In the genomic region with DNA sequence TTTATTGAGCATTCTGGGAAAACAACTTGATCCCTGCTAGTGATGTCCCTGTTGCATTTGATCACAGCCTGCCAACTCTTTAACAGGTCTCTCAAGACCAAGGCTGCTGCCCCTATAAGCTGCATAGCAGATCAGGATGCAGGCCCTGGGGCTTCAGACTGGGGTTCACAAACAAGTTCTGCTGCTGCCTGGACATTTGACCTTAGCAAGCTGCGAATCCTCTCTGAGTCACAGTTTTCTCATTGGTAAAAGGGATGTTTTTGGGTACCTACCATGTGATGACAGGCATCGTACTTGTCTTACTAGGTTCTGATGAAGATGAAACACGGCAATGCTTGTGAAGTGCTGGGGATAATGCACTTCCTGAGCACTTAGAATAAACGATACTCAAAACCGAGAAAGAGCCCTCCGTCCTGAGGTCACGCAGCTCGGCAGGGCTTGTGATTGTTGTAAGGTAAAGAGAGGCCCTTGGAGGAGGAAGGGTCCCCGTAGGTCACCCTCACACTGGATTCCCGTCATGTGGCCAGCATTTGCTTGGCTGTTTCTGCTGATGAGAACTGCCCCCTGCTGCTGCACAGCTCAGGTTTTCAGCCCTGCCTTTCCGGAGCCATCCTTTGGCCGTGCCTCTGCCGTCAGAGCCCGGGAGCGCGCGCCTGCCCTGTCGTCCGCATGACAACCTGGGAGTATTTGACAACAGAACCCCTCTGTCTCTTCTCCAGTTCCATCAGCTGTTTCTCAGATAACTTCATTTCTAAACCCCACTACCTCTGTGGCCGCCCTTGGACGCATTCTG, we compare ENCODE assay signal across 14 cellular contexts. TPM values are rescaled to one million over a fixed set of nuclear protein-coding genes. Genes with fewer than 3 reads are reported as not detected.
A peak's percentile ranks its signal among the peaks of the same experiment; 100 is the strongest.
DNase-seq lines count a peak whose midpoint lies in the region; ATAC-seq and TF ChIP-seq lines count a peak whose summit lies in the region.
"Had no signal": no experiment of that assay in that cellular context is flagged by ENCODE, and none has a peak within 500 bp of the region (broad histone marks: within the 10 kb centered on the region; RNA-seq: fewer than 3 reads in every experiment).

No MANE protein-coding gene starts in this region.

- no TSS peak for BruUV-seq in A673 (replicated peaks; lab: Mats Ljungman, UMichigan)

- H3K23ac ChIP-seq in neuronal stem cell (ENCODE audit: low read depth, low read length, poor library complexity) = no peak overlapping the region

- H3K4ac ChIP-seq in neuronal stem cell (ENCODE audit: low read length) = no peak overlapping the region

- POLR2A ChIA-PET in A673 (lab: Charles Lee; ENCODE audit: low non-redundant PET) = no interaction called here

- H2BK5ac ChIP-seq in neuronal stem cell (ENCODE audit: low read length) = no peak overlapping the region

- no peak overlapping the region for H2BK120ac ChIP-seq in neuronal stem cell (ENCODE audit: low read depth, low read length)

- H3K4me2 ChIP-seq in fibroblast of lung (ENCODE audit: extremely low read depth, insufficient read depth, low read length) = no peak overlapping the region
- H3K4me2 ChIP-seq in neuronal stem cell (ENCODE audit: insufficient read depth, low read length, poor library complexity, severe bottlenecking) = no peak overlapping the region

- no peak overlapping the region for H2AK5ac ChIP-seq in neuronal stem cell (ENCODE audit: low read depth, low read length)

- no peak overlapping the region for H3K18ac ChIP-seq in neuronal stem cell (ENCODE audit: low read length)

- H3K4me1 ChIP-seq in A673 (ENCODE audit: insufficient read depth, low read length, poor library complexity, severe bottlenecking) = peaks cover 20% of the 10 kb centered on the region
- H3K4me1 ChIP-seq in fibroblast of lung (ENCODE audit: control insufficient read depth, extremely low read depth, insufficient read depth, low read length) = peaks cover 12% of the 10 kb centered on the region
- H3K4me1 ChIP-seq in neuronal stem cell (ENCODE audit: control insufficient read depth in 2 of 2, insufficient read depth in 1 of 2, low read depth in 1 of 2, low read length in 2 of 2) = peaks cover 7 to 25% of the 10 kb centered on the region in 2 donors

- H2AFZ ChIP-seq in fibroblast of lung (ENCODE audit: low read length) = no peak overlapping the region
- peak overlapping the region; percentile 47 for H2AFZ ChIP-seq in neuronal stem cell (ENCODE audit: low read length)

- no CpG with 5 or more reads among the region's 21 CpGs for WGBS in neuronal stem cell (ENCODE audit: extremely low coverage in 2 of 2, insufficient read length in 2 of 2, insufficient replicate concordance in 1 of 2), 2 donors

- H4K91ac ChIP-seq in neuronal stem cell (ENCODE audit: low read depth, low read length, poor library complexity) = no peak overlapping the region

- intact Hi-C loops in A673 (cut with micrococcal nuclease; ENCODE audit: unreplicated experiment) = no loop called here

- H3K79me2 ChIP-seq in fibroblast of lung (ENCODE audit: control insufficient read depth, insufficient read depth, low read length) = no peaks in the 10 kb centered on the region

- H3K4me3 ChIP-seq in A673 (ENCODE audit: low read depth, low read length, poor library complexity, severe bottlenecking) (no peak overlapping the region), fibroblast of lung (replicated peaks in 1 of 4; ENCODE audit: control extremely low read depth in 1 of 4, insufficient read depth in 1 of 4, low read depth in 3 of 4, low read length in 4 of 4) (no peak overlapping the region), neuronal stem cell (ENCODE audit: low read length in 2 of 2) (peak overlapping the region in 1 of 2 donors; percentile 12)
- H3K4me3 ChIP-seq: transverse colon had no signal

- H3K27me3 ChIP-seq in A673 (replicated peaks; ENCODE audit: insufficient read depth, low read depth, low read length, poor library complexity) = no peaks in the 10 kb centered on the region
- H3K27me3 ChIP-seq in fibroblast of lung (ENCODE audit: control insufficient read depth, insufficient read depth, low read length) = no peaks in the 10 kb centered on the region
- H3K27me3 ChIP-seq in neuronal stem cell (ENCODE audit: control insufficient read depth in 3 of 3, insufficient read depth in 3 of 3, low read depth in 1 of 3, low read length in 3 of 3) = no peaks in the 10 kb centered on the region
- H3K27me3 ChIP-seq: transverse colon had no signal

- H3K27ac ChIP-seq in A673 (ENCODE audit: low read depth, low read length, poor library complexity, severe bottlenecking) (peak overlapping the region; percentile 45), fibroblast of lung (ENCODE audit: insufficient read depth, low read length) (peak overlapping the region; percentile 3), neuronal stem cell (replicated peaks; ENCODE audit: low read length) (no peak overlapping the region)

- no peak overlapping the region for H4K8ac ChIP-seq in neuronal stem cell (ENCODE audit: low read depth, low read length)

- no peak overlapping the region for H3K14ac ChIP-seq in neuronal stem cell (ENCODE audit: low read length)

- CTCF ChIA-PET in A673 (lab: Charles Lee) = no interaction called here

- DNase-seq in A673 (ENCODE audit: low spot score) (no peak), RPMI7951 (ENCODE audit: low read depth) (peak; percentile 33), fibroblast of lung (ENCODE audit: low read depth in 2 of 2) (peak in 1 of 2 donors; percentile 17), neuronal stem cell (ENCODE audit: low spot score) (no peak), SKM-1 (lab: John Stamatoyannopoulos, UW; ENCODE audit: unreplicated experiment) (no peak), NCI-H2081 (lab: John Stamatoyannopoulos, UW) (no peak)
- DNase-seq in stimulated activated CD4-positive, alpha-beta T cell treated with anti-CD3 and anti-CD28 coated beads, Interleukin-2, amount 100 ng/mL, for 24 hours = no peak
- DNase-seq: activated naive CD4-positive, alpha-beta T cell treated with anti-CD3 and anti-CD28 coated beads, Interleukin-2, amount 10 ng/mL, durations not matched to agents 7 days and 5 days; cortex of kidney; DND-41; NCI-H345; transverse colon had no signal

- H3K36me3 ChIP-seq in A673 (ENCODE audit: insufficient read depth, low read length, poor library complexity, severe bottlenecking) (no peaks in the 10 kb centered on the region), fibroblast of lung (ENCODE audit: control insufficient read depth, insufficient read depth, low read length) (no peaks in the 10 kb centered on the region), neuronal stem cell (replicated peaks in 1 of 2; ENCODE audit: control insufficient read depth in 2 of 2, insufficient read depth in 2 of 2, low read length in 2 of 2) (peaks cover 0 to 2% of the 10 kb centered on the region in 2 donors)
- H3K36me3 ChIP-seq: transverse colon had no signal

- no peaks in the 10 kb centered on the region for H3K79me1 ChIP-seq in neuronal stem cell (ENCODE audit: low read depth, low read length)

- H4K20me1 ChIP-seq in fibroblast of lung (ENCODE audit: control insufficient read depth, extremely low read depth, insufficient read depth, low read length) = no peaks in the 10 kb centered on the region

- no peak overlapping the region for H3K9ac ChIP-seq in fibroblast of lung (ENCODE audit: insufficient read depth, low read length)
- H3K9ac ChIP-seq in neuronal stem cell (ENCODE audit: low read depth, low read length, poor library complexity) = no peak overlapping the region

- no peak overlapping the region for H2BK15ac ChIP-seq in neuronal stem cell (ENCODE audit: low read length)

- H3K9me3 ChIP-seq in A673 (ENCODE audit: low read depth, low read length, poor library complexity, severe bottlenecking) = no peaks in the 10 kb centered on the region
- H3K9me3 ChIP-seq in fibroblast of lung (ENCODE audit: control insufficient read depth, insufficient read depth, low read depth, low read length) = no peaks in the 10 kb centered on the region
- H3K9me3 ChIP-seq in neuronal stem cell (replicated peaks in 1 of 2; ENCODE audit: control insufficient read depth in 2 of 2, insufficient read depth in 1 of 2, low read depth in 1 of 2, low read length in 2 of 2) = peaks cover 0 to 2% of the 10 kb centered on the region in 2 donors
- H3K9me3 ChIP-seq: transverse colon had no signal

- no peak for TF ChIP-seq CTCF in A673 (conservative IDR thresholded peaks at IDR 0.05; ENCODE audit: low read depth, low read length)
- no peak for TF ChIP-seq CTCF in fibroblast of lung (conservative IDR thresholded peaks at IDR 0.05 in 1 of 2, IDR thresholded peaks at IDR 0.05 in 1 of 2; ENCODE audit: low read depth in 1 of 2, low read length in 2 of 2)

- H2BK12ac ChIP-seq in neuronal stem cell (ENCODE audit: low read length) = no peak overlapping the region

- ATAC-seq in HG03139 (IDR thresholded peaks at IDR 0.05; ENCODE audit: unreplicated experiment) = no peak
- ATAC-seq: left lobe of liver had no signal

RNA-seq across cellular contexts. Expression of a gene that starts 39.1 kb away (rescaled TPM):
- total RNA-seq in A673 (2021) (35.5 and 41.9 TPM in 2 replicates), fibroblast of lung (26.7 and 35.2 TPM in 2 replicates)
- total RNA-seq in RPMI7951 (2014; rRNA removed; shearing (Covaris generic)) = 37.6 and 42.0 TPM in 2 replicates
- 31.1 and 32.6 TPM in 2 replicates for polyA plus RNA-seq in fibroblast of lung
- 25.6 and 30.4 TPM in 2 replicates for polyA plus RNA-seq in fibroblast of lung (2012)
- 35.5 and 64.8 TPM in 2 replicates for polyA minus RNA-seq in fibroblast of lung (ENCODE audit: low replicate concordance)
- 12.5 TPM for polyA plus RNA-seq in neuronal stem cell (2013, experiment 1 of 2)
- polyA plus RNA-seq in neuronal stem cell (2013, experiment 2 of 2) = 12.5 TPM
